ENCODE assay signal across 2 cellular contexts in genomic region chr1:219517031-219517430, GRCh38.
TF ChIP-seq lines count a peak whose summit lies in the region.

No MANE protein-coding gene starts in this region.

TF ChIP-seq in WTC11, 78 proteins besides CTCF, POLR2A, EP300 and RAD21 (continued from another document):
- no peak for TF ChIP-seq USF2 (CRISPR knock-in tag; IDR thresholded peaks at IDR 0.05)
- no peak for TF ChIP-seq GRHL2 (CRISPR knock-in tag; IDR thresholded peaks at IDR 0.05; ENCODE audit: insufficient replicate concordance, severe bottlenecking)
- TF ChIP-seq FOXP1 (CRISPR knock-in tag; IDR thresholded peaks at IDR 0.05; ENCODE audit: borderline replicate concordance) = no peak
- TF ChIP-seq, protein P1, sequence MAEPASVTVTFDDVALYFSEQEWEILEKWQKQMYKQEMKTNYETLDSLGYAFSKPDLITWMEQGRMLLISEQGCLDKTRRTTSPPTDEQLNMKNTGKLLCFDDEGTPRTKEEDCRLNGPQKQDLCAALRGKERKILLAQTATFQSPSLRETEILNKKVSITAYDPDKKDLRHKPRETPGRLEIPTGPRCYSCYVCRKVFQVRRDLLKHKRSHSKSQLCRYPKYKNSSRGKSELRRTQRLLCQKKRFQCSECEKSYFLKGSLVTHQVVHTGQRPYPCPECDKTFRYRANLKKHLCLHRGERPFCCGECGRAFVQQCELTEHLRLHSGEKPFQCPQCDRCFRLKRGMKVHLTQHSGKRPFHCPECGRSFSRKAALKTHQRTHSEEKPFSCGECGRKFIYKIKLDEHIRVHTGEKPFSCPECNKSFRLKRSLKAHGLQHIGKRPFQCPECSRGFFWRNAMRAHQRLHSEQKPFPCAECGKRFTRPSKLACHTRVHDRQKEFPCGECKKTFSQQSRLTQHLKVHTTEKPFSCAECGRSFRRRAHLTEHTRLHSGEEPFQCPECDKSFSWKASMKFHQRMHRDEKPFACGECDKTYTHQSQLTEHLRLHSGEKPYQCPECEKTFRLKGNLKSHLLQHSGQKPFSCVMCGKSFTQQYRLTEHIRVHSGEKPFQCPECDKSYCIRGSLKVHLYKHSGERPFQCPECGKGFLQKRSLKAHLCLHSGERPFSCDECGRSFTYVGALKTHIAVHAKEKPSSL (CRISPR knock-in tag; conservative IDR thresholded peaks at IDR 0.05) = no peak
- TF ChIP-seq KAT7 (CRISPR knock-in tag; IDR thresholded peaks at IDR 0.05; ENCODE audit: borderline replicate concordance) = no peak
- TF ChIP-seq JUN (CRISPR knock-in tag; IDR thresholded peaks at IDR 0.05) = no peak
- TF ChIP-seq CREB1 (CRISPR knock-in tag; IDR thresholded peaks at IDR 0.05) = no peak
- no peak for TF ChIP-seq EMX1 (CRISPR knock-in tag; IDR thresholded peaks at IDR 0.05)
- TF ChIP-seq, protein P2, sequence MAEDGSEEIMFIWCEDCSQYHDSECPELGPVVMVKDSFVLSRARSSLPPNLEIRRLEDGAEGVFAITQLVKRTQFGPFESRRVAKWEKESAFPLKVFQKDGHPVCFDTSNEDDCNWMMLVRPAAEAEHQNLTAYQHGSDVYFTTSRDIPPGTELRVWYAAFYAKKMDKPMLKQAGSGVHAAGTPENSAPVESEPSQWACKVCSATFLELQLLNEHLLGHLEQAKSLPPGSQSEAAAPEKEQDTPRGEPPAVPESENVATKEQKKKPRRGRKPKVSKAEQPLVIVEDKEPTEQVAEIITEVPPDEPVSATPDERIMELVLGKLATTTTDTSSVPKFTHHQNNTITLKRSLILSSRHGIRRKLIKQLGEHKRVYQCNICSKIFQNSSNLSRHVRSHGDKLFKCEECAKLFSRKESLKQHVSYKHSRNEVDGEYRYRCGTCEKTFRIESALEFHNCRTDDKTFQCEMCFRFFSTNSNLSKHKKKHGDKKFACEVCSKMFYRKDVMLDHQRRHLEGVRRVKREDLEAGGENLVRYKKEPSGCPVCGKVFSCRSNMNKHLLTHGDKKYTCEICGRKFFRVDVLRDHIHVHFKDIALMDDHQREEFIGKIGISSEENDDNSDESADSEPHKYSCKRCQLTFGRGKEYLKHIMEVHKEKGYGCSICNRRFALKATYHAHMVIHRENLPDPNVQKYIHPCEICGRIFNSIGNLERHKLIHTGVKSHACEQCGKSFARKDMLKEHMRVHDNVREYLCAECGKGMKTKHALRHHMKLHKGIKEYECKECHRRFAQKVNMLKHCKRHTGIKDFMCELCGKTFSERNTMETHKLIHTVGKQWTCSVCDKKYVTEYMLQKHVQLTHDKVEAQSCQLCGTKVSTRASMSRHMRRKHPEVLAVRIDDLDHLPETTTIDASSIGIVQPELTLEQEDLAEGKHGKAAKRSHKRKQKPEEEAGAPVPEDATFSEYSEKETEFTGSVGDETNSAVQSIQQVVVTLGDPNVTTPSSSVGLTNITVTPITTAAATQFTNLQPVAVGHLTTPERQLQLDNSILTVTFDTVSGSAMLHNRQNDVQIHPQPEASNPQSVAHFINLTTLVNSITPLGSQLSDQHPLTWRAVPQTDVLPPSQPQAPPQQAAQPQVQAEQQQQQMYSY (CRISPR knock-in tag; IDR thresholded peaks at IDR 0.05) = no peak
- TF ChIP-seq, protein P3, sequence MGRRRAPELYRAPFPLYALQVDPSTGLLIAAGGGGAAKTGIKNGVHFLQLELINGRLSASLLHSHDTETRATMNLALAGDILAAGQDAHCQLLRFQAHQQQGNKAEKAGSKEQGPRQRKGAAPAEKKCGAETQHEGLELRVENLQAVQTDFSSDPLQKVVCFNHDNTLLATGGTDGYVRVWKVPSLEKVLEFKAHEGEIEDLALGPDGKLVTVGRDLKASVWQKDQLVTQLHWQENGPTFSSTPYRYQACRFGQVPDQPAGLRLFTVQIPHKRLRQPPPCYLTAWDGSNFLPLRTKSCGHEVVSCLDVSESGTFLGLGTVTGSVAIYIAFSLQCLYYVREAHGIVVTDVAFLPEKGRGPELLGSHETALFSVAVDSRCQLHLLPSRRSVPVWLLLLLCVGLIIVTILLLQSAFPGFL (CRISPR knock-in tag; IDR thresholded peaks at IDR 0.05; ENCODE audit: borderline replicate concordance) = no peak
TF ChIP-seq in WTC11: peak in this region for 0.

TF ChIP-seq in HepG2, 621 proteins besides CTCF, POLR2A, EP300 and RAD21 (continued from another document):
- TF ChIP-seq ATF6 (CRISPR knock-in tag; conservative IDR thresholded peaks at IDR 0.05) (no peak), BRF2 (CRISPR knock-in tag; IDR thresholded peaks at IDR 0.05) (no peak), ZNF562 (CRISPR knock-in tag; IDR thresholded peaks at IDR 0.05; ENCODE audit: borderline replicate concordance) (no peak), NAIF1 (CRISPR knock-in tag; IDR thresholded peaks at IDR 0.05; ENCODE audit: borderline replicate concordance) (no peak), ZNF496 (CRISPR knock-in tag; IDR thresholded peaks at IDR 0.05; ENCODE audit: insufficient replicate concordance) (no peak), SALL2 (CRISPR knock-in tag; IDR thresholded peaks at IDR 0.05) (no peak), CREB1 (IDR thresholded peaks at IDR 0.05) (no peak), CREB1 (CRISPR knock-in tag; IDR thresholded peaks at IDR 0.05) (no peak), ZNF343 (CRISPR knock-in tag; IDR thresholded peaks at IDR 0.05) (no peak), MTA1 (CRISPR knock-in tag; IDR thresholded peaks at IDR 0.05; ENCODE audit: borderline replicate concordance) (no peak), ARHGAP35 (CRISPR knock-in tag; IDR thresholded peaks at IDR 0.05; ENCODE audit: borderline replicate concordance) (no peak)
- TF ChIP-seq, protein P4, sequence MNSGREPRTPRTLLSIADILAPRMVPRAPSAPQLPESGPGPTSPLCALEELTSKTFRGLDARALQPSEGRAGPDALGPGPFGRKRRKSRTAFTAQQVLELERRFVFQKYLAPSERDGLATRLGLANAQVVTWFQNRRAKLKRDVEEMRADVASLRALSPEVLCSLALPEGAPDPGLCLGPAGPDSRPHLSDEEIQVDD (CRISPR knock-in tag; IDR thresholded peaks at IDR 0.05; ENCODE audit: borderline replicate concordance) = no peak
- TF ChIP-seq, protein P5, sequence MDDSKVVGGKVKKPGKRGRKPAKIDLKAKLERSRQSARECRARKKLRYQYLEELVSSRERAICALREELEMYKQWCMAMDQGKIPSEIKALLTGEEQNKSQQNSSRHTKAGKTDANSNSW (CRISPR knock-in tag; IDR thresholded peaks at IDR 0.05; ENCODE audit: borderline replicate concordance) = no peak
TF ChIP-seq in HepG2: peak in this region for 0.
